Comparison of ENCODE assay signal across 33 cellular contexts in the genomic region with DNA sequence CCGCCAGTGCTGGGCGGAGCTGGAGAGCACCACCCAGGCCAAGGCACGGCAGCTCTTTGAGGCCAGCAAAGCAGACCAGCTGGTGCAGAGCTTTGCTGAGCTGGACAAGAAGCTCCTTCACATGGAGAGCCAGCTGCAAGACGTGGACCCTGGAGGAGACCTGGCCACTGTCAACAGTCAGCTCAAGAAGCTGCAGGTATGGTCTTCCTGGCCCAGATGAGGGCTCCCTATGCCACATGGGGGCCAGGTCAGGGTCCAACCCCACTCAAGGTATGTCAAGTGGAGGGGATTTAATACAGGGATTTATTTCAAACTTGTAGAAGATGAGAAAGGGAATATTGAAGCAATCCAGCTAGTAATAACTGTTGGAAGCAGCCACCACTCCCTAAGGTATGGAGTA.
"Had no signal": no experiment of that assay in that cellular context is flagged by ENCODE, and none has a peak within 500 bp of the region (broad histone marks: within the 10 kb centered on the region; RNA-seq: fewer than 3 reads in every experiment).

No MANE protein-coding gene starts in this region.

- H3K27ac ChIP-seq: adrenal gland, body of pancreas, brain microvascular endothelial cell, breast epithelium had no signal

- H3K27me3 ChIP-seq: adrenal gland, body of pancreas, breast epithelium had no signal

- H3K36me3 ChIP-seq: adrenal gland, brain microvascular endothelial cell, breast epithelium had no signal

- H3K4me3 ChIP-seq: adrenal gland, body of pancreas, breast epithelium had no signal

- ATAC-seq: activated CD8-positive, alpha-beta T cell treated with anti-CD3 and anti-CD28 coated beads for 36 hours; activated naive CD4-positive, alpha-beta T cell treated with anti-CD3 and anti-CD28 coated beads, Interleukin-2, amount 50 U/mL, for 72 hours; activated T-cell treated with anti-CD3 and anti-CD28 coated beads, Interleukin-2, amount 50 U/mL, for 4 hours; activated T-cell treated with anti-CD3 and anti-CD28 coated beads, Interleukin-2, amount 50 U/mL, for 72 hours; activated T-helper 17 cell treated with anti-CD3 and anti-CD28 coated beads, Interleukin-2, amount 50 U/mL, for 72 hours; body of pancreas had no signal

- DNase-seq: activated B cell treated with CpG ODN at 0.5 μM for 24 hours; activated CD4-positive, alpha-beta memory T cell treated with anti-CD3 and anti-CD28 coated beads for 36 hours; activated CD4-positive, alpha-beta T cell treated with anti-CD3 and anti-CD28 coated beads for 4 hours; activated CD4-positive, alpha-beta T cell treated with anti-CD3 and anti-CD28 coated beads, Interleukin-2, amount 10 ng/mL, durations not matched to agents 24 days and 14 days; activated CD4-positive, alpha-beta T cell treated with anti-CD3 and anti-CD28 coated beads, Interleukin-2, amount 50 U/mL, for 1 hour; activated CD4-positive, alpha-beta T cell treated with anti-CD3 and anti-CD28 coated beads, Interleukin-2, amount 50 U/mL, for 4 hours; activated CD4-positive, CD25-positive, alpha-beta regulatory T cell treated with anti-CD3 and anti-CD28 coated beads, Interleukin-2, amount 50 U/mL, for 72 hours; activated CD8-positive, alpha-beta memory T cell treated with anti-CD3 and anti-CD28 coated beads, Interleukin-2, amount 50 U/mL, for 4 hours; activated CD8-positive, alpha-beta T cell treated with anti-CD3 and anti-CD28 coated beads for 36 hours; activated effector memory CD4-positive, alpha-beta T cell treated with anti-CD3 and anti-CD28 coated beads, Interleukin-2, amount 50 U/mL, for 16 hours; activated gamma-delta T cell treated with Interleukin-2 at 50 U/mL for 16 hours; activated naive CD4-positive, alpha-beta T cell; activated naive CD4-positive, alpha-beta T cell treated with anti-CD3 and anti-CD28 coated beads for 36 hours; activated naive CD4-positive, alpha-beta T cell treated with anti-CD3 and anti-CD28 coated beads, Interleukin-2, amount 50 U/mL, for 16 hours; activated naive CD8-positive, alpha-beta T cell treated with anti-CD3 and anti-CD28 coated beads for 36 hours; activated T-cell treated with anti-CD3 and anti-CD28 coated beads for 4 hours; activated T-cell treated with anti-CD3 and anti-CD28 coated beads, Interleukin-2, amount 50 U/mL, for 1 hour; activated T-cell treated with anti-CD3 and anti-CD28 coated beads, Interleukin-2, amount 50 U/mL, for 4 hours; activated T-cell treated with anti-CD3 and anti-CD28 coated beads, Interleukin-2, amount 50 U/mL, for 72 hours; adrenal gland; amniotic stem cell; aorta; body of pancreas; brain microvascular endothelial cell; central memory CD4-positive, alpha-beta T cell; T-helper 1 cell; T-helper 2 cell; T-helper 9 cell had no signal

- H3K9me3 ChIP-seq: adrenal gland, body of pancreas had no signal

- FAIRE-seq: astrocyte, TTC549 had no signal
